In genomic region chr4:54237770-54238169, GRCh38 we compare ENCODE assay signal across 28 cellular contexts. TPM values are rescaled to one million over a fixed set of nuclear protein-coding genes. Genes with fewer than 3 reads are reported as not detected.
"Had no signal": no experiment of that assay in that cellular context is flagged by ENCODE, and none has a peak within 500 bp of the region (broad histone marks: within the 10 kb centered on the region; RNA-seq: fewer than 3 reads in every experiment).

No MANE protein-coding gene starts in this region.

- H3K9ac ChIP-seq: KMS-11 had no signal

- H3K36me3 Mint-ChIP-seq: activated naive CD8-positive, alpha-beta T cell had no signal

- DNase-seq: activated B cell treated with CpG ODN at 0.5 μM for 24 hours; activated CD4-positive, alpha-beta T cell treated with anti-CD3 and anti-CD28 coated beads for 1 hour; activated CD4-positive, alpha-beta T cell treated with anti-CD3 and anti-CD28 coated beads, Interleukin-2, amount 10 ng/mL, durations not matched to agents 24 days and 14 days; activated CD4-positive, alpha-beta T cell treated with anti-CD3 and anti-CD28 coated beads, Interleukin-2, amount 50 U/mL, for 48 hours; activated CD8-positive, alpha-beta memory T cell treated with anti-CD3 and anti-CD28 coated beads for 24 hours; activated effector memory CD4-positive, alpha-beta T cell treated with anti-CD3 and anti-CD28 coated beads, Interleukin-2, amount 50 U/mL, for 16 hours; activated naive CD4-positive, alpha-beta T cell treated with anti-CD3 and anti-CD28 coated beads for 36 hours; activated T-cell treated with anti-CD3 and anti-CD28 coated beads, Interleukin-2, amount 50 U/mL, for 4 hours; aorta; central memory CD4-positive, alpha-beta T cell; MV-4-11; NCI-H1092 treated with DMSO at 0.1 percent for 48 hours; NCI-H1436; NCI-H1694 treated with DMSO at 0.1 percent for 48 hours; NCI-H2029 treated with DMSO at 0.1 percent for 48 hours; NCI-H345; NCI-H510A; NCI-H526 treated with DMSO at 0.1 percent for 48 hours; NCI-H82; SIG-M5; T-helper 2 cell; T1000 had no signal

- H3K4me3 Mint-ChIP-seq: activated B cell treated with CpG ODN at 0.5 μM for 24 hours; activated CD4-positive, alpha-beta T cell treated with anti-CD3 and anti-CD28 coated beads, Interleukin-2, amount 10 ng/mL, durations not matched to agents 24 days and 14 days; activated naive CD4-positive, alpha-beta T cell treated with anti-CD3 and anti-CD28 coated beads for 36 hours; activated naive CD8-positive, alpha-beta T cell; activated T-cell treated with anti-CD3 and anti-CD28 coated beads, Interleukin-2, amount 50 U/mL, for 4 hours had no signal

- ATAC-seq: activated T-cell treated with anti-CD3 and anti-CD28 coated beads, Interleukin-2, amount 50 U/mL, for 4 hours had no signal

- H3K4me2 ChIP-seq: KMS-11 had no signal

- H3K27me3 ChIP-seq: breast epithelium had no signal

- H3K27ac ChIP-seq: breast epithelium, KMS-11 had no signal

- H3K36me3 ChIP-seq: breast epithelium had no signal

- FAIRE-seq: TTC549 had no signal

- H3K9me3 Mint-ChIP-seq: activated B cell treated with CpG ODN at 0.5 μM for 24 hours; activated CD4-positive, alpha-beta T cell treated with anti-CD3 and anti-CD28 coated beads, Interleukin-2, amount 10 ng/mL, durations not matched to agents 24 days and 14 days; activated naive CD4-positive, alpha-beta T cell treated with anti-CD3 and anti-CD28 coated beads for 36 hours had no signal

- H3K27ac Mint-ChIP-seq: activated B cell treated with CpG ODN at 0.5 μM for 24 hours; activated CD4-positive, alpha-beta T cell treated with anti-CD3 and anti-CD28 coated beads, Interleukin-2, amount 10 ng/mL, durations not matched to agents 24 days and 14 days; activated naive CD4-positive, alpha-beta T cell treated with anti-CD3 and anti-CD28 coated beads for 36 hours; activated naive CD8-positive, alpha-beta T cell had no signal

RNA-seq across cellular contexts. Expression of gene PDGFRA, which starts 8.7 kb away (rescaled TPM):
- total RNA-seq: activated B cell treated with CpG ODN at 0.5 μM for 24 hours; activated naive CD4-positive, alpha-beta T cell treated with anti-CD3 and anti-CD28 coated beads for 36 hours; MCF 10A; OCI-LY7 had no signal
